Comparison of ENCODE assay signal across 1 cellular context in the genomic region with DNA sequence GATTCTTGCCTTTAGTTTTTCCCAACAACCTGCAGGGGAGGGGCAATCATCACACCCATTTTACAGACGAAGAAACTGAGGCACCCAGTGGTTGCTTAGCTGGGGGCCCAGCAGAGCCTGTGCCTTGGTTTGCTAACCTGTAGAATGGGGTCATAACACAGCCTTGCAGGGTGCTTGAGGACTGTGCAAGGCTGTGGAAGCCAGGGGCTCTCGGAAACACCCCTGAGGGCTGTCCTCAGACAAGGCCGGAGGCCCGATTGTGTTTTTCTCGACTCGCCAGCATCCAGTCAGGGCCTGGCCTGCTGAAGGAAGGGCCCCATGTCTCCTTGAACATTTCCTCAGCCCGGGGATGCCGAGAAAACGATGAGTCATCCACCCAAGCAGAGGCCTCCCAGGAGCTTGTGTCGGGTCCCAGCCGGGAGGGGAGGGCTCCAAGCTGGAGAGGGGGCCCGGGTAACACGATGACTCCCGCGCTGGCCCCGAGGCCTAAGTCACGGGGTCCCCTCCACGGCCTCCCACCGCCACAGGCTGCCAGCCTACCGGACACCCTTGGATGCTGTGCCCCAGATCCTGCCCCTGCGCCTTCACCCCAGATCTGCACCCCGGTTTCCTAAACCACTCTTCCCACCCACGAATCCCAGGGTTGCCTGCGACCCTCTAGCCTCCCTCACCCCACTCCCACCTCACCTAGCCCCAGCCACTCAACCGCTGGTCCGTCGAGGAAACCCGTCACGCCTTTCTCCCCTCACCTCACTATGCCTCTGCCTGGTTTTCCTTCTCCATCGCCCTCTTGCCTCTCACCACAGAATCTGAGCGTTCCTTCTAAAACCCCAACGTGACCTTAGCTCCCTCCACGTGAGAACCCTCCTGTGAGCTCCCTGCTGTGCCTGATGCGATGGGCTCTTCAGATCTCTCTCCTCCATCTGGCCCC.
TF ChIP-seq lines count a peak whose summit lies in the region.

No MANE protein-coding gene starts in this region.

TF ChIP-seq in HEK293, 187 proteins besides CTCF, POLR2A, EP300 and RAD21 (continued from another document):
- TF ChIP-seq, protein P1, sequence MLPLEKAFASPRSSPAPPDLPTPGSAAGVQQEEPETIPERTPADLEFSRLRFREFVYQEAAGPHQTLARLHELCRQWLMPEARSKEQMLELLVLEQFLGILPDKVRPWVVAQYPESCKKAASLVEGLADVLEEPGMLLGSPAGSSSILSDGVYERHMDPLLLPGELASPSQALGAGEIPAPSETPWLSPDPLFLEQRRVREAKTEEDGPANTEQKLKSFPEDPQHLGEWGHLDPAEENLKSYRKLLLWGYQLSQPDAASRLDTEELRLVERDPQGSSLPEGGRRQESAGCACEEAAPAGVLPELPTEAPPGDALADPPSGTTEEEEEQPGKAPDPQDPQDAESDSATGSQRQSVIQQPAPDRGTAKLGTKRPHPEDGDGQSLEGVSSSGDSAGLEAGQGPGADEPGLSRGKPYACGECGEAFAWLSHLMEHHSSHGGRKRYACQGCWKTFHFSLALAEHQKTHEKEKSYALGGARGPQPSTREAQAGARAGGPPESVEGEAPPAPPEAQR (tag by site-specific recombination; IDR thresholded peaks at IDR 0.05), result no peak
- TF ChIP-seq KLF8 (tag by site-specific recombination; IDR thresholded peaks at IDR 0.05), result 0 out of 2 replicates have a peak, but pooled peaks have one; percentile 29
- TF ChIP-seq ZFP69B (tag by site-specific recombination; IDR thresholded peaks at IDR 0.05), result peak; percentile 52; the same call in 1 of the 2 replicates
- peak; percentile 15; the same call in 1 of the 2 replicates for TF ChIP-seq ZBTB17 (tag by site-specific recombination; IDR thresholded peaks at IDR 0.05)
- TF ChIP-seq ZNF629 (tag by site-specific recombination; IDR thresholded peaks at IDR 0.05), result peak; percentile 30; the same call in 1 of the 2 replicates
- peak; percentile 90; the same call in 1 of the 2 replicates for TF ChIP-seq ZBTB20 (tag by site-specific recombination; IDR thresholded peaks at IDR 0.05)
- TF ChIP-seq ZNF600 (tag by site-specific recombination; IDR thresholded peaks at IDR 0.05), result peak; percentile 69
- TF ChIP-seq ZNF335 (tag by site-specific recombination; conservative IDR thresholded peaks at IDR 0.05), result 0 out of 2 replicates have a peak, but pooled peaks have one; percentile 37
- TF ChIP-seq, protein P2, sequence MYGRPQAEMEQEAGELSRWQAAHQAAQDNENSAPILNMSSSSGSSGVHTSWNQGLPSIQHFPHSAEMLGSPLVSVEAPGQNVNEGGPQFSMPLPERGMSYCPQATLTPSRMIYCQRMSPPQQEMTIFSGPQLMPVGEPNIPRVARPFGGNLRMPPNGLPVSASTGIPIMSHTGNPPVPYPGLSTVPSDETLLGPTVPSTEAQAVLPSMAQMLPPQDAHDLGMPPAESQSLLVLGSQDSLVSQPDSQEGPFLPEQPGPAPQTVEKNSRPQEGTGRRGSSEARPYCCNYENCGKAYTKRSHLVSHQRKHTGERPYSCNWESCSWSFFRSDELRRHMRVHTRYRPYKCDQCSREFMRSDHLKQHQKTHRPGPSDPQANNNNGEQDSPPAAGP (tag by site-specific recombination; IDR thresholded peaks at IDR 0.05), result 0 out of 2 replicates have a peak, but pooled peaks have one; percentile 19
- peak; percentile 78 for TF ChIP-seq ZIC2 (tag by site-specific recombination; IDR thresholded peaks at IDR 0.05)
- peak; percentile 96 for TF ChIP-seq GLIS1 (tag by site-specific recombination; IDR thresholded peaks at IDR 0.05)
- no peak for TF ChIP-seq ZNF624 (tag by site-specific recombination; IDR thresholded peaks at IDR 0.05)
- TF ChIP-seq ZFHX2 (tag by site-specific recombination; conservative IDR thresholded peaks at IDR 0.05), result peak; percentile 60
- peak; percentile 64 for TF ChIP-seq ZBTB8A (tag by site-specific recombination; IDR thresholded peaks at IDR 0.05)
- peak; percentile 36; the same call in 1 of the 2 replicates for TF ChIP-seq ZBTB48 (tag by site-specific recombination; IDR thresholded peaks at IDR 0.05)
- TF ChIP-seq ZNF311 (tag by site-specific recombination; IDR thresholded peaks at IDR 0.05; ENCODE audit: borderline replicate concordance), result no peak
- TF ChIP-seq ZNF24 (tag by site-specific recombination; IDR thresholded peaks at IDR 0.05), result no peak
- TF ChIP-seq, protein P3, sequence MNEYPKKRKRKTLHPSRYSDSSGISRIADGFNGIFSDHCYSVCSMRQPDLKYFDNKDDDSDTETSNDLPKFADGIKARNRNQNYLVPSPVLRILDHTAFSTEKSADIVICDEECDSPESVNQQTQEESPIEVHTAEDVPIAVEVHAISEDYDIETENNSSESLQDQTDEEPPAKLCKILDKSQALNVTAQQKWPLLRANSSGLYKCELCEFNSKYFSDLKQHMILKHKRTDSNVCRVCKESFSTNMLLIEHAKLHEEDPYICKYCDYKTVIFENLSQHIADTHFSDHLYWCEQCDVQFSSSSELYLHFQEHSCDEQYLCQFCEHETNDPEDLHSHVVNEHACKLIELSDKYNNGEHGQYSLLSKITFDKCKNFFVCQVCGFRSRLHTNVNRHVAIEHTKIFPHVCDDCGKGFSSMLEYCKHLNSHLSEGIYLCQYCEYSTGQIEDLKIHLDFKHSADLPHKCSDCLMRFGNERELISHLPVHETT (tag by site-specific recombination; IDR thresholded peaks at IDR 0.05), result 0 out of 2 replicates have a peak, but pooled peaks have one; percentile 14
- TF ChIP-seq, protein P4, sequence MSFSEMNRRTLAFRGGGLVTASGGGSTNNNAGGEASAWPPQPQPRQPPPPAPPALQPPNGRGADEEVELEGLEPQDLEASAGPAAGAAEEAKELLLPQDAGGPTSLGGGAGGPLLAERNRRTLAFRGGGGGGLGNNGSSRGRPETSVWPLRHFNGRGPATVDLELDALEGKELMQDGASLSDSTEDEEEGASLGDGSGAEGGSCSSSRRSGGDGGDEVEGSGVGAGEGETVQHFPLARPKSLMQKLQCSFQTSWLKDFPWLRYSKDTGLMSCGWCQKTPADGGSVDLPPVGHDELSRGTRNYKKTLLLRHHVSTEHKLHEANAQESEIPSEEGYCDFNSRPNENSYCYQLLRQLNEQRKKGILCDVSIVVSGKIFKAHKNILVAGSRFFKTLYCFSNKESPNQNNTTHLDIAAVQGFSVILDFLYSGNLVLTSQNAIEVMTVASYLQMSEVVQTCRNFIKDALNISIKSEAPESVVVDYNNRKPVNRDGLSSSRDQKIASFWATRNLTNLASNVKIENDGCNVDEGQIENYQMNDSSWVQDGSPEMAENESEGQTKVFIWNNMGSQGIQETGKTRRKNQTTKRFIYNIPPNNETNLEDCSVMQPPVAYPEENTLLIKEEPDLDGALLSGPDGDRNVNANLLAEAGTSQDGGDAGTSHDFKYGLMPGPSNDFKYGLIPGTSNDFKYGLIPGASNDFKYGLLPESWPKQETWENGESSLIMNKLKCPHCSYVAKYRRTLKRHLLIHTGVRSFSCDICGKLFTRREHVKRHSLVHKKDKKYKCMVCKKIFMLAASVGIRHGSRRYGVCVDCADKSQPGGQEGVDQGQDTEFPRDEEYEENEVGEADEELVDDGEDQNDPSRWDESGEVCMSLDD (tag by site-specific recombination; IDR thresholded peaks at IDR 0.05), result peak; percentile 66
- peak; percentile 6 for TF ChIP-seq SP7 (tag by site-specific recombination; IDR thresholded peaks at IDR 0.05)
